ENCODE assay signal across 21 cellular contexts in the genomic region with DNA sequence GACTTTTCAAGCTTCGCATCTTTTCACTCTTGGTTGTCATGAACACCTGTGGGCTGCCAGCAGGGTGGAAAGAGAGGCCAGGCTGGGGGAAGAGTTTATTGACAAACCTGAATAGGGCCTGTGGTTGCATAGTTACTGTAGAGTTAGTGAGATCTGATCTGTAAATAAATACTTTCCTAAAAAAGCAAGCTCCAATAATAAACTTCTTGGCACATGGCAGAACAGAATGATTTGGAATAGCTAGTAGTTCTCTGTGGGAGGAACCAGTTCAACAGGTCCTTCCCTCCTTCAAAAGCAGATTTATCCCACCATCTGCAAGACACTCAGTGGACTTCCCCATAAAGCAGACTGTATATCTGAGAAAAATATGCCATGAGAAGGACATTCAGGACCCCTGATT.
"Had no signal": no experiment of that assay in that cellular context is flagged by ENCODE, and none has a peak within 500 bp of the region (broad histone marks: within the 10 kb centered on the region; RNA-seq: fewer than 3 reads in every experiment).

No MANE protein-coding gene starts in this region.

- H3K36me3 ChIP-seq: esophagus muscularis mucosa, gastrocnemius medialis, left ventricle myocardium inferior, neural progenitor cell, right lobe of liver, thyroid gland had no signal

- H3K27ac ChIP-seq: coronary artery, esophagus muscularis mucosa, gastrocnemius medialis, left ventricle myocardium inferior, neural progenitor cell, right lobe of liver, skin epidermis, thyroid gland had no signal

- H3K9me3 ChIP-seq: esophagus muscularis mucosa, gastrocnemius medialis, left ventricle myocardium inferior, right lobe of liver, thyroid gland had no signal

- H3K4me1 ChIP-seq: gastrocnemius medialis, left ventricle myocardium inferior, neural progenitor cell, right lobe of liver, thyroid gland had no signal

- H3K4me3 ChIP-seq: coronary artery, esophagus muscularis mucosa, gastrocnemius medialis, left ventricle myocardium inferior, neural progenitor cell, right lobe of liver, skin epidermis, thyroid gland had no signal

- H2AFZ ChIP-seq: neural progenitor cell had no signal

- ATAC-seq: gastrocnemius medialis; naive thymus-derived CD8-positive, alpha-beta T cell; right lobe of liver had no signal

- H3K4me2 ChIP-seq: neural progenitor cell had no signal

- DNase-seq: activated CD4-positive, alpha-beta memory T cell treated with anti-CD3 and anti-CD28 coated beads for 36 hours; activated CD4-positive, alpha-beta T cell treated with anti-CD3 and anti-CD28 coated beads for 4 hours; activated CD4-positive, CD25-positive, alpha-beta regulatory T cell; activated naive CD4-positive, alpha-beta T cell treated with Interleukin-2 at 50 U/mL for 16 hours; activated naive CD8-positive, alpha-beta T cell treated with anti-CD3 and anti-CD28 coated beads, Interleukin-2, amount 10 ng/mL, durations not matched to agents 7 days and 5 days; activated T-cell treated with anti-CD3 and anti-CD28 coated beads, Interleukin-2, amount 50 U/mL, for 48 hours; amygdala; cerebellar nuclear complex; gastrocnemius medialis; hippocampal formation; left ventricle myocardium inferior; naive thymus-derived CD8-positive, alpha-beta T cell; posterior cingulate gyrus; right lobe of liver; stimulated activated CD4-positive, alpha-beta T cell treated with anti-CD3 and anti-CD28 coated beads, Interleukin-1b, Interleukin-23, amount 100 ng/mL, for 48 hours; substantia nigra; thyroid gland had no signal

- H3K27me3 ChIP-seq: esophagus muscularis mucosa, gastrocnemius medialis, neural progenitor cell, right lobe of liver, thyroid gland had no signal

- H3K9ac ChIP-seq: neural progenitor cell had no signal
